In genomic region chr19:47110521-47111080, GRCh38 we compare ENCODE assay signal across 1 cellular context.
TF ChIP-seq lines count a peak whose summit lies in the region.

No MANE protein-coding gene starts in this region.

TF ChIP-seq in K562, 482 proteins besides CTCF, POLR2A, EP300 and RAD21 (continued from another document and continues in another):
- TF ChIP-seq ARID4B (CRISPR knock-in tag; IDR thresholded peaks at IDR 0.05) (no peak), GTF2B (IDR thresholded peaks at IDR 0.05; ENCODE audit: extremely low read depth, insufficient read length) (no peak), ZFPM2 (CRISPR knock-in tag; IDR thresholded peaks at IDR 0.05) (no peak), IRF1 (CRISPR knock-in tag; IDR thresholded peaks at IDR 0.05; ENCODE audit: borderline replicate concordance) (no peak), MTA2 (IDR thresholded peaks at IDR 0.05; ENCODE audit: low read depth) (no peak), CBX3 (IDR thresholded peaks at IDR 0.05; ENCODE audit: borderline replicate concordance in 1 of 2, low read length in 2 of 2) (no peak), NR2F6 (CRISPR knock-in tag; IDR thresholded peaks at IDR 0.05) (no peak), ZNF592 (IDR thresholded peaks at IDR 0.05) (no peak), MBD2 (IDR thresholded peaks at IDR 0.05; ENCODE audit: borderline replicate concordance, low read depth) (no peak), ELK3 (CRISPR knock-in tag; IDR thresholded peaks at IDR 0.05) (no peak), KHSRP (IDR thresholded peaks at IDR 0.05) (no peak), SMAD1 (IDR thresholded peaks at IDR 0.05; ENCODE audit: low read depth, low read length, partially characterized antibody) (peak; percentile 25), PKNOX1 (IDR thresholded peaks at IDR 0.05) (no peak), POLR2AphosphoS5 (IDR thresholded peaks at IDR 0.05; ENCODE audit: control insufficient read depth, insufficient read depth, low read depth, low read length) (peak; percentile 4; the same call in 1 of the 2 replicates), ZBTB1 (CRISPR knock-in tag; IDR thresholded peaks at IDR 0.05; ENCODE audit: borderline replicate concordance, low read depth) (no peak), MTA1 (IDR thresholded peaks at IDR 0.05; ENCODE audit: borderline replicate concordance) (no peak), ZMIZ1 (IDR thresholded peaks at IDR 0.05; ENCODE audit: low read depth in 2 of 2, low read length in 2 of 2) (no peak), RBM34 (IDR thresholded peaks at IDR 0.05; ENCODE audit: borderline replicate concordance, insufficient read depth, low read length) (no peak), BDP1 (IDR thresholded peaks at IDR 0.05; ENCODE audit: insufficient read depth, insufficient read length) (no peak), MYC (IDR thresholded peaks at IDR 0.05; ENCODE audit: low read depth, low read length) (no peak), MYC (CRISPR knock-in tag; IDR thresholded peaks at IDR 0.05; ENCODE audit: borderline replicate concordance, low read depth) (no peak), EGR1 (conservative IDR thresholded peaks at IDR 0.05) (no peak), DMBX1 (CRISPR knock-in tag; IDR thresholded peaks at IDR 0.05; ENCODE audit: borderline replicate concordance) (no peak), HNRNPUL1 (IDR thresholded peaks at IDR 0.05; ENCODE audit: low read length) (no peak), SP1 (CRISPR knock-in tag; IDR thresholded peaks at IDR 0.05) (0 out of 2 replicates have a peak, but pooled peaks have one; percentile 18), HDAC6 (IDR thresholded peaks at IDR 0.05; ENCODE audit: low read depth, low read length) (no peak), ZNF507 (tag; conservative IDR thresholded peaks at IDR 0.05) (no peak), RFX7 (CRISPR knock-in tag; IDR thresholded peaks at IDR 0.05) (no peak), UBTF (IDR thresholded peaks at IDR 0.05; ENCODE audit: borderline replicate concordance in 1 of 2, low read depth in 2 of 2, low read length in 2 of 2) (0 out of 4 replicates have a peak, but pooled peaks of 1 of the 2 experiments have one; percentile 2), ZEB2 (IDR thresholded peaks at IDR 0.05) (no peak), TAF1 (IDR thresholded peaks at IDR 0.05; ENCODE audit: control insufficient read depth, extremely low read depth, insufficient read depth, low read length, severe bottlenecking) (peak; percentile 31), FIP1L1 (IDR thresholded peaks at IDR 0.05; ENCODE audit: low read depth, low read length, poor library complexity, severe bottlenecking) (no peak), SREBF2 (CRISPR knock-in tag; IDR thresholded peaks at IDR 0.05) (no peak), E2F5 (CRISPR knock-in tag; IDR thresholded peaks at IDR 0.05) (no peak), ATF6 (CRISPR knock-in tag; IDR thresholded peaks at IDR 0.05) (0 out of 2 replicates have a peak, but pooled peaks have one; percentile 18), SNRNP70 (optimal IDR thresholded peaks at IDR 0.05; ENCODE audit: low read depth, low read length) (no peak)
